In the genomic region with DNA sequence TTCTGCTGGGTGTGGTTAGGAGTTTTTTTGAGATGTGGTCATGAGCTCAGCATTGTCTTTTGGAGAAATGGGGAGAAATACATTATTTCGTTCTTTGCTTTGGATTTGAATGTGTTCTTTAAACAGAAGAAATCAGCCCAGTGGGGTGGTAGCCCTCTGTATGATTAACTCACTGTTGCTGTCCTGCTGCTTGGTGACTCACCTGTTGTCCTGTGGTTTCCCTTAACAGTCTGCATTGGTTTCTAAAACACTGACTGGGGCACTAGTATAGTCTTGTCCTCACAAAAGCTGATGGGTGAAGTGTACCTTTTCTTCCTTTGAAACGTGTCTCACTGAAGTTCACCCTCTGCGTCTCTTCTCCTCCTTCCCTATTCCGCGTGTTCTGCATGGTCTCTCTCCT, we compare ENCODE assay signal across 10 cellular contexts.
A peak's percentile ranks its signal among the peaks of the same experiment; 100 is the strongest.
DNase-seq lines count a peak whose midpoint lies in the region; ATAC-seq, FAIRE-seq and TF ChIP-seq lines count a peak whose summit lies in the region.
"Had no signal": no experiment of that assay in that cellular context is flagged by ENCODE, and none has a peak within 500 bp of the region (broad histone marks: within the 10 kb centered on the region; RNA-seq: fewer than 3 reads in every experiment).

No MANE protein-coding gene starts in this region.

- H3K4me3 Mint-ChIP-seq in astrocyte (ENCODE audit: unreplicated experiment), result no peak overlapping the region
- no peak overlapping the region for H3K4me3 Mint-ChIP-seq in natural killer cell treated with Interleukin-12 subunit alpha and Interleukin-12 subunit beta and Interleukin-15 and Interleukin-18, amount 100 ng/mL, for 72 hours
- H3K4me3 Mint-ChIP-seq: activated CD4-positive, alpha-beta T cell treated with anti-CD3 and anti-CD28 coated beads, Interleukin-2, amount 10 ng/mL, durations not matched to agents 24 days and 14 days had no signal

- 90 to 91% methylated on average over 5 of the region's 5 CpGs for whole genome bisulfite sequencing in lower leg skin, 2 donors

- no peak overlapping the region for H3K4me3 ChIP-seq in astrocyte (ENCODE audit: insufficient read depth, low read depth, low read length)
- H3K4me3 ChIP-seq in lower leg skin (ENCODE audit: low read depth, poor library complexity, severe bottlenecking), result no peak overlapping the region
- H3K4me3 ChIP-seq: testis had no signal

- H4K20me1 ChIP-seq in astrocyte (ENCODE audit: insufficient read depth, low read length), result no peaks in the 10 kb centered on the region

- H3K27me3 ChIP-seq in astrocyte (ENCODE audit: insufficient read depth, low read length), result no peaks in the 10 kb centered on the region
- H3K27me3 ChIP-seq: testis had no signal

- H3K36me3 Mint-ChIP-seq in astrocyte (ENCODE audit: low read depth, unreplicated experiment), result no peaks in the 10 kb centered on the region
- H3K36me3 Mint-ChIP-seq in natural killer cell treated with Interleukin-12 subunit alpha and Interleukin-12 subunit beta and Interleukin-15 and Interleukin-18, amount 100 ng/mL, for 72 hours, result no peaks in the 10 kb centered on the region

- peak overlapping the region; percentile 4 for H3K4me2 ChIP-seq in astrocyte (ENCODE audit: low read length)

- peak; percentile 43 for DNase-seq in astrocyte (ENCODE audit: low read depth)
- DNase-seq in natural killer cell treated with Interleukin-12 subunit alpha and Interleukin-12 subunit beta and Interleukin-15 and Interleukin-18, amount 100 ng/mL, for 72 hours (ENCODE audit: low spot score), result no peak
- no peak for DNase-seq in lower leg skin (ENCODE audit: low spot score in 2 of 2)
- DNase-seq in superior temporal gyrus (ENCODE audit: extremely low spot score), result no peak
- DNase-seq in COR-L47 (lab: John Stamatoyannopoulos, UW), result no peak
- DNase-seq in NCI-H774 (lab: John Stamatoyannopoulos, UW), result no peak
- DNase-seq: activated CD4-positive, alpha-beta T cell treated with anti-CD3 and anti-CD28 coated beads, Interleukin-2, amount 10 ng/mL, durations not matched to agents 24 days and 14 days; testis had no signal

- H3K27ac ChIP-seq in astrocyte (ENCODE audit: low read depth, low read length), result no peak overlapping the region
- H3K27ac ChIP-seq: testis had no signal

- TF ChIP-seq POLR2A in lower leg skin (IDR thresholded peaks at IDR 0.05), result no peak

- no peak overlapping the region for H3K9ac ChIP-seq in astrocyte (ENCODE audit: low read length)

- no peaks in the 10 kb centered on the region for H3K9me3 Mint-ChIP-seq in astrocyte (ENCODE audit: unreplicated experiment)
- H3K9me3 Mint-ChIP-seq in natural killer cell treated with Interleukin-12 subunit alpha and Interleukin-12 subunit beta and Interleukin-15 and Interleukin-18, amount 100 ng/mL, for 72 hours, result no peaks in the 10 kb centered on the region
- H3K9me3 Mint-ChIP-seq: activated CD4-positive, alpha-beta T cell treated with anti-CD3 and anti-CD28 coated beads, Interleukin-2, amount 10 ng/mL, durations not matched to agents 24 days and 14 days had no signal

- ATAC-seq in GM21390 (IDR thresholded peaks at IDR 0.05; ENCODE audit: unreplicated experiment), result peak; percentile 88
- ATAC-seq in HG03103 (IDR thresholded peaks at IDR 0.05; ENCODE audit: low read depth, unreplicated experiment), result peak; percentile 77
- peak; percentile 24 to 28 for ATAC-seq in natural killer cell treated with Interleukin-12 subunit alpha and Interleukin-12 subunit beta and Interleukin-15 and Interleukin-18, amount 100 ng/mL, for 72 hours

- no peaks in the 10 kb centered on the region for H3K9me3 ChIP-seq in astrocyte (ENCODE audit: insufficient read depth, low read depth, low read length)
- H3K9me3 ChIP-seq: testis had no signal

- H2AFZ ChIP-seq in astrocyte (ENCODE audit: low read depth, low read length), result no peak overlapping the region

- peaks cover 11% of the 10 kb centered on the region for H3K4me1 ChIP-seq in astrocyte (ENCODE audit: insufficient read depth, low read length)

- H3K4me1 Mint-ChIP-seq in astrocyte (ENCODE audit: low read depth, unreplicated experiment), result no peaks in the 10 kb centered on the region
- H3K4me1 Mint-ChIP-seq in natural killer cell treated with Interleukin-12 subunit alpha and Interleukin-12 subunit beta and Interleukin-15 and Interleukin-18, amount 100 ng/mL, for 72 hours (ENCODE audit: low read depth in 2 of 2), result no peaks in the 10 kb centered on the region
- H3K4me1 Mint-ChIP-seq: activated CD4-positive, alpha-beta T cell treated with anti-CD3 and anti-CD28 coated beads, Interleukin-2, amount 10 ng/mL, durations not matched to agents 24 days and 14 days had no signal

- TF ChIP-seq CTCF in astrocyte (IDR thresholded peaks at IDR 0.05; ENCODE audit: insufficient read depth, low read depth, low read length), result no peak
- TF ChIP-seq CTCF in lower leg skin (IDR thresholded peaks at IDR 0.05), result no peak

- no peaks in the 10 kb centered on the region for H3K79me2 ChIP-seq in astrocyte (ENCODE audit: insufficient read depth, low read length)

- no peaks in the 10 kb centered on the region for H3K27me3 Mint-ChIP-seq in astrocyte (ENCODE audit: low read depth, unreplicated experiment)
- H3K27me3 Mint-ChIP-seq in natural killer cell treated with Interleukin-12 subunit alpha and Interleukin-12 subunit beta and Interleukin-15 and Interleukin-18, amount 100 ng/mL, for 72 hours, result peaks cover 0 to 3% of the 10 kb centered on the region in 2 donors
- H3K27me3 Mint-ChIP-seq: activated CD4-positive, alpha-beta T cell treated with anti-CD3 and anti-CD28 coated beads, Interleukin-2, amount 10 ng/mL, durations not matched to agents 24 days and 14 days had no signal

- peak; percentile 77 for FAIRE-seq in astrocyte (lab: Jason Lieb, UNC)

- intact Hi-C loops in lower leg skin (cut with DNase I; ENCODE audit: low total_unique reads), result no loop called here

- no peak overlapping the region for H3K27ac Mint-ChIP-seq in astrocyte (ENCODE audit: unreplicated experiment)
- no peak overlapping the region for H3K27ac Mint-ChIP-seq in natural killer cell treated with Interleukin-12 subunit alpha and Interleukin-12 subunit beta and Interleukin-15 and Interleukin-18, amount 100 ng/mL, for 72 hours
- H3K27ac Mint-ChIP-seq: activated CD4-positive, alpha-beta T cell treated with anti-CD3 and anti-CD28 coated beads, Interleukin-2, amount 10 ng/mL, durations not matched to agents 24 days and 14 days had no signal

- peaks cover 3% of the 10 kb centered on the region for H3K36me3 ChIP-seq in astrocyte (ENCODE audit: insufficient read depth, low read length)

Comparison
In these comparisons a context has a peak if more than half of its experiments do, and no peak if none do; other contexts are left out.
1. ATAC-seq: peak in every context shown above with its lines; median percentile 88 in GM21390; 77 in HG03103; 26 in natural killer cell treated with Interleukin-12 subunit alpha and Interleukin-12 subunit beta and Interleukin-15 and Interleukin-18, amount 100 ng/mL, for 72 hours.